In the genomic region with DNA sequence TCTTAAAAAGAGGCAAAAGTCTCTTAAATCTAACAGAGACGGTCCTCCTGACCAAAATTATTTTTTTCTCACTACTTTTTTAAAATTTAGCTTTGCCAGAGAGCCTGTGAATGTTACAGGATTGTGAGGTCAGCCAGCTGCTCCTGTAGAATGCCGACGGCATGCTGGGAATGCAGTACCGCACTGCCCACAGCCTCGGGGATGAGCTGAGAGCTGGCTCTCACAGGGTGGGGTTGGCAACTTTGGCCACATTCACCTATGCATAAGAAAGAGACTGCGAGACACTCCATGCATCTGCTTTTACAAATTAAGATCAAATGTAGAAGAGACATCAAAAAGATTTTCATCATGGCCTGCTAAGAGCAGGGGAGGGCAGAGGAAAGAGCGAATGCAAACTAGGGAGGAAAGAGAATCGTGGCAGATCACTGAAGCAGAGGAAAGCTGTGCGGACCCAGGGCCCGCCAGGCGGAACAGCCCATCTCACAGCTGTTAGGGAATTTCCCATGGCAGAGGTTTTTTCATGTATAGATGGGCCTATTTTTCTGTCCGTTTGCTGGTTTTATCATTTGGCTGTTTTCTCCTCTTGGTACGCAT, we compare ENCODE assay signal across 12 cellular contexts. TPM values are rescaled to one million over a fixed set of nuclear protein-coding genes. Genes with fewer than 3 reads are reported as not detected.
DNase-seq lines count a peak whose midpoint lies in the region; ATAC-seq and TF ChIP-seq lines count a peak whose summit lies in the region.
"Had no signal": no experiment of that assay in that cellular context is flagged by ENCODE, and none has a peak within 500 bp of the region (broad histone marks: within the 10 kb centered on the region; RNA-seq: fewer than 3 reads in every experiment).

No MANE protein-coding gene starts in this region.

- peaks cover 0 to 12% (median 9%) of the 10 kb centered on the region in 3 donors for H3K27me3 Mint-ChIP-seq in naive B cell

- ATAC-seq in GM18858 (IDR thresholded peaks at IDR 0.05; ENCODE audit: unreplicated experiment) = peak; percentile 64
- peak; percentile 68 for ATAC-seq in GM21786 (IDR thresholded peaks at IDR 0.05; ENCODE audit: unreplicated experiment)
- ATAC-seq in naive B cell (ENCODE audit: low read depth in 2 of 2) = peak; percentile 62 to 81
- ATAC-seq: natural killer cell treated with Interleukin-12 subunit alpha and Interleukin-12 subunit beta and Interleukin-15 and Interleukin-18, amount 100 ng/mL, for 72 hours had no signal

- DNase-seq in M059J (ENCODE audit: low read depth) (peak; percentile 3), naive B cell (no peak), A673 (ENCODE audit: low spot score) (no peak), medulla oblongata (ENCODE audit: extremely low spot score) (no peak), OCI-M1 (lab: John Stamatoyannopoulos, UW) (no peak)
- no peak for DNase-seq in stimulated activated naive CD4-positive, alpha-beta T cell (lab: John Stamatoyannopoulos, UW)
- DNase-seq: NCI-H510A treated with DMSO at 0.1 percent for 48 hours, WERI-Rb-1 had no signal

- no peak for TF ChIP-seq CTCF in A673 (conservative IDR thresholded peaks at IDR 0.05; ENCODE audit: low read depth, low read length)

- no peaks in the 10 kb centered on the region for H3K36me3 ChIP-seq in A673 (ENCODE audit: insufficient read depth, low read length, poor library complexity, severe bottlenecking)

- H3K4me3 Mint-ChIP-seq in naive B cell = peak overlapping the region in 3 of 8 donors; percentile 0 to 25 (median 21)
- H3K4me3 Mint-ChIP-seq: natural killer cell treated with Interleukin-12 subunit alpha and Interleukin-12 subunit beta and Interleukin-15 and Interleukin-18, amount 100 ng/mL, for 72 hours had no signal

- H3K4me3 ChIP-seq in A673 (ENCODE audit: low read depth, low read length, poor library complexity, severe bottlenecking) = no peak overlapping the region

- peak overlapping the region in 3 of 6 donors; percentile 5 to 68 (median 44) for H3K27ac Mint-ChIP-seq in naive B cell
- H3K27ac Mint-ChIP-seq: natural killer cell treated with Interleukin-12 subunit alpha and Interleukin-12 subunit beta and Interleukin-15 and Interleukin-18, amount 100 ng/mL, for 72 hours had no signal

- H3K27ac ChIP-seq in A673 (ENCODE audit: low read depth, low read length, poor library complexity, severe bottlenecking) = no peak overlapping the region
- H3K27ac ChIP-seq: HL-60, WERI-Rb-1 had no signal

- H3K9me3 Mint-ChIP-seq in naive B cell = peaks cover 0 to 8% (median 0%) of the 10 kb centered on the region in 7 donors
- H3K9me3 Mint-ChIP-seq: natural killer cell treated with Interleukin-12 subunit alpha and Interleukin-12 subunit beta and Interleukin-15 and Interleukin-18, amount 100 ng/mL, for 72 hours had no signal

- no peaks in the 10 kb centered on the region for H3K4me1 ChIP-seq in A673 (ENCODE audit: insufficient read depth, low read length, poor library complexity, severe bottlenecking)

- POLR2A ChIA-PET in A673 (lab: Charles Lee; ENCODE audit: low non-redundant PET) = no interaction called here

- no TSS peak for BruUV-seq in A673 (replicated peaks; lab: Mats Ljungman, UMichigan)

- intact Hi-C loops in A673 (cut with micrococcal nuclease; ENCODE audit: unreplicated experiment) = no loop called here

- H3K27me3 ChIP-seq in A673 (replicated peaks; ENCODE audit: insufficient read depth, low read depth, low read length, poor library complexity) = no peaks in the 10 kb centered on the region

- H3K9me3 ChIP-seq in A673 (ENCODE audit: low read depth, low read length, poor library complexity, severe bottlenecking) = no peaks in the 10 kb centered on the region

- peaks cover 0 to 20% (median 6%) of the 10 kb centered on the region in 3 donors for H3K4me1 Mint-ChIP-seq in naive B cell

- H3K36me3 Mint-ChIP-seq in naive B cell = no peaks in the 10 kb centered on the region
- H3K36me3 Mint-ChIP-seq: natural killer cell treated with Interleukin-12 subunit alpha and Interleukin-12 subunit beta and Interleukin-15 and Interleukin-18, amount 100 ng/mL, for 72 hours had no signal

- CTCF ChIA-PET in A673 (lab: Charles Lee) = no interaction called here

RNA-seq across cellular contexts. Expression of a gene that starts 49.7 kb away (rescaled TPM):
- not detected in 2 replicates for total RNA-seq in M059J (2014; rRNA removed; shearing (Covaris generic))
- polyA plus RNA-seq in naive B cell (ENCODE audit: low read depth in 6 of 6) = not detected
- not detected in 2 replicates for total RNA-seq in A673 (2021)
- total RNA-seq: natural killer cell treated with Interleukin-12 subunit alpha and Interleukin-12 subunit beta and Interleukin-15 and Interleukin-18, amount 100 ng/mL, for 72 hours had no signal
